In the genomic region with DNA sequence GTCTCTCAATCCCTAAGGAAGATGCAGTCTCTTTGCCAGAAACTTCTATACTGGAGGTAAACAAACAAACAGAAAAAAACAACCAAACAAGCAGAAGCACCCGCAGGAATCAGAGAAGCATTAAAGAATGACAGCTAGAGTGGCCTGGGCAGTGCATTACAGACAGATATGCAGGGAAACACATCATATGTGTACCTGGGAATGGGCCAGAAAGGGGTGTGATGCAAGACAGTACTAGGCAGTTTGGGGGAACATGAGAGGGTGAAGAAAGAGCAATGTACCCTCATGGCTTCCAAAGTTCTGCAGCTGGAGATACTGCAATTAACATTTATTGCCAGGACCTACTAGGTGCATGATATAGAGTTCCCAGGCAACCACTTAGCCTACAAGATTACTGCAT, we compare ENCODE assay signal across 27 cellular contexts.
"Had no signal": no experiment of that assay in that cellular context is flagged by ENCODE, and none has a peak within 500 bp of the region (broad histone marks: within the 10 kb centered on the region; RNA-seq: fewer than 3 reads in every experiment).

No MANE protein-coding gene starts in this region.

- H3K27me3 ChIP-seq: neutrophil, pancreas, right lobe of liver, sigmoid colon, stomach, thyroid gland, tibial nerve, upper lobe of left lung, vagina had no signal

- H3K9me3 Mint-ChIP-seq: natural killer cell treated with Interleukin-12 subunit alpha and Interleukin-12 subunit beta and Interleukin-15 and Interleukin-18, amount 100 ng/mL, for 72 hours; nephron progenitor cell; stimulated activated effector memory CD8-positive, alpha-beta T cell treated with anti-CD3 and anti-CD28 coated beads, Interleukin-12 subunit alpha, Interleukin-12 subunit beta, amount 100 ng/mL, for 72 hours; stimulated activated naive CD8-positive, alpha-beta T cell treated with anti-CD3 and anti-CD28 coated beads, Interleukin-15, Interleukin-2, amounts not matched to agents 100 ng/mL and 50 ng/mL, for 24 hours had no signal

- H3K36me3 Mint-ChIP-seq: naive thymus-derived CD8-positive, alpha-beta T cell; natural killer cell treated with Interleukin-12 subunit alpha and Interleukin-12 subunit beta and Interleukin-15 and Interleukin-18, amount 100 ng/mL, for 72 hours; stimulated activated effector memory CD8-positive, alpha-beta T cell treated with anti-CD3 and anti-CD28 coated beads, Interleukin-12 subunit alpha, Interleukin-12 subunit beta, amount 100 ng/mL, for 72 hours; stimulated activated naive B cell treated with anti-CD40 and anti-IgM and Interleukin-4, amounts not matched to agents 10 μg/mL and 1 μg/mL and 100 μg/mL, for 72 hours had no signal

- DNase-seq: naive thymus-derived CD8-positive, alpha-beta T cell; nephron progenitor cell; nucleus accumbens; psoas muscle; right cardiac atrium; right lobe of liver; sigmoid colon; small intestine; stimulated activated CD4-positive, alpha-beta T cell treated with anti-CD3 and anti-CD28 coated beads, Interleukin-15, amount 100 ng/mL, for 24 hours; stimulated activated CD4-positive, alpha-beta T cell treated with anti-CD3 and anti-CD28 coated beads, Interleukin-2, amount 100 ng/mL, for 24 hours; stimulated activated CD4-positive, alpha-beta T cell treated with anti-CD3 and anti-CD28 coated beads, Interleukin-2, amount 100 ng/mL, for 48 hours; stimulated activated CD4-positive, alpha-beta T cell treated with anti-CD3 and anti-CD28 coated beads, Interleukin-4, amount 100 ng/mL, for 24 hours; stimulated activated naive B cell treated with anti-CD40 and anti-IgM and Interleukin-4, amounts not matched to agents 10 μg/mL and 1 μg/mL and 100 μg/mL, for 72 hours; stimulated activated naive CD4-positive, alpha-beta T cell treated with Interleukin-2 at 50 U/mL for 16 hours; stomach; thyroid gland; trophoblast cell; upper lobe of left lung had no signal

- H3K4me1 ChIP-seq: pancreas, psoas muscle, right lobe of liver, sigmoid colon, stomach, thyroid gland, tibial nerve, upper lobe of left lung, vagina had no signal

- H3K4me1 Mint-ChIP-seq: naive thymus-derived CD8-positive, alpha-beta T cell; nephron progenitor cell; neural crest cell; stimulated activated effector memory CD8-positive, alpha-beta T cell treated with anti-CD3 and anti-CD28 coated beads, Interleukin-12 subunit alpha, Interleukin-12 subunit beta, amount 100 ng/mL, for 72 hours; stimulated activated naive B cell treated with anti-CD40 and anti-IgM and Interleukin-4, amounts not matched to agents 10 μg/mL and 1 μg/mL and 100 μg/mL, for 72 hours had no signal

- H3K27me3 Mint-ChIP-seq: stimulated activated naive CD8-positive, alpha-beta T cell treated with anti-CD3 and anti-CD28 coated beads, Interleukin-15, Interleukin-2, amounts not matched to agents 100 ng/mL and 50 ng/mL, for 24 hours had no signal

- H3K36me3 ChIP-seq: neutrophil, pancreas, right lobe of liver, sigmoid colon, stomach, thoracic aorta, thyroid gland, tibial nerve, upper lobe of left lung, vagina had no signal

- H3K4me3 Mint-ChIP-seq: naive thymus-derived CD8-positive, alpha-beta T cell; natural killer cell treated with Interleukin-12 subunit alpha and Interleukin-12 subunit beta and Interleukin-15 and Interleukin-18, amount 100 ng/mL, for 72 hours; nephron progenitor cell; neural crest cell; stimulated activated effector memory CD8-positive, alpha-beta T cell treated with anti-CD3 and anti-CD28 coated beads, Interleukin-12 subunit alpha, Interleukin-12 subunit beta, amount 100 ng/mL, for 72 hours; stimulated activated naive B cell treated with anti-CD40 and anti-IgM and Interleukin-4, amounts not matched to agents 10 μg/mL and 1 μg/mL and 100 μg/mL, for 72 hours; stimulated activated naive CD8-positive, alpha-beta T cell treated with anti-CD3 and anti-CD28 coated beads, Interleukin-15, Interleukin-2, amounts not matched to agents 100 ng/mL and 50 ng/mL, for 24 hours had no signal

- H3K27ac Mint-ChIP-seq: naive thymus-derived CD8-positive, alpha-beta T cell; nephron progenitor cell; stimulated activated effector memory CD8-positive, alpha-beta T cell treated with anti-CD3 and anti-CD28 coated beads, Interleukin-12 subunit alpha, Interleukin-12 subunit beta, amount 100 ng/mL, for 72 hours; stimulated activated naive B cell treated with anti-CD40 and anti-IgM and Interleukin-4, amounts not matched to agents 10 μg/mL and 1 μg/mL and 100 μg/mL, for 72 hours; stimulated activated naive CD8-positive, alpha-beta T cell treated with anti-CD3 and anti-CD28 coated beads, Interleukin-15, Interleukin-2, amounts not matched to agents 100 ng/mL and 50 ng/mL, for 24 hours had no signal

- H3K9me3 ChIP-seq: neutrophil, pancreas, psoas muscle, right lobe of liver, sigmoid colon, stomach, thoracic aorta, thyroid gland, upper lobe of left lung, vagina had no signal

- H3K27ac ChIP-seq: neutrophil, pancreas, psoas muscle, right lobe of liver, sigmoid colon, stomach, thoracic aorta, thyroid gland, tibial nerve, upper lobe of left lung, vagina had no signal

- H3K4me3 ChIP-seq: pancreas, psoas muscle, right lobe of liver, sigmoid colon, stomach, thoracic aorta, thyroid gland, tibial nerve, upper lobe of left lung, vagina had no signal

- ATAC-seq: naive thymus-derived CD8-positive, alpha-beta T cell; right cardiac atrium; right lobe of liver; stimulated activated effector memory CD8-positive, alpha-beta T cell treated with anti-CD3 and anti-CD28 coated beads, Interleukin-12 subunit alpha, Interleukin-12 subunit beta, amount 100 ng/mL, for 72 hours; stimulated activated naive B cell treated with anti-CD40 and anti-IgM and Interleukin-4, amounts not matched to agents 10 μg/mL and 1 μg/mL and 100 μg/mL, for 72 hours had no signal
